ENCODE assay signal across 28 cellular contexts in genomic region chr18:24999650-25000267, GRCh38.
"Had no signal": no experiment of that assay in that cellular context is flagged by ENCODE, and none has a peak within 500 bp of the region (broad histone marks: within the 10 kb centered on the region; RNA-seq: fewer than 3 reads in every experiment).

No MANE protein-coding gene starts in this region.

- H3K4me3 Mint-ChIP-seq: dendritic cell treated with granulocyte-macrophage colony-stimulating factor and Interleukin-4, amounts not matched to agents 40 ng/mL and 50 ng/mL, for 4 days; effector memory CD8-positive, alpha-beta T cell had no signal

- FAIRE-seq: colon, endometrium, endothelial cell of umbilical vein, frontal cortex had no signal

- H3K4me1 ChIP-seq: colonic mucosa, esophagus muscularis mucosa, esophagus squamous epithelium, gastroesophageal sphincter, heart left ventricle, heart right ventricle had no signal

- H3K27me3 Mint-ChIP-seq: dendritic cell treated with granulocyte-macrophage colony-stimulating factor and Interleukin-4, amounts not matched to agents 40 ng/mL and 50 ng/mL, for 4 days; effector memory CD8-positive, alpha-beta T cell had no signal

- DNase-seq: colonic mucosa; cortex of kidney; dermis blood vessel endothelial cell; dorsolateral prefrontal cortex; effector CD4-positive, alpha-beta T cell; effector CD8-positive, alpha-beta T cell; effector memory CD4-positive, alpha-beta T cell; effector memory CD8-positive, alpha-beta T cell; erythroblast; esophagus squamous epithelium; foreskin fibroblast; foreskin keratinocyte; foreskin melanocyte; gastrocnemius medialis; glutamatergic neuron; head of caudate nucleus; heart left ventricle; heart right ventricle had no signal

- H3K27ac ChIP-seq: colonic mucosa, coronary artery, dorsolateral prefrontal cortex, epithelial cell of prostate, esophagus muscularis mucosa, esophagus squamous epithelium, foreskin keratinocyte, gastrocnemius medialis, gastroesophageal sphincter, heart left ventricle, heart right ventricle had no signal

- H3K9me3 ChIP-seq: colonic mucosa, gastrocnemius medialis had no signal

- H3K4me3 ChIP-seq: colonic mucosa, coronary artery, dorsolateral prefrontal cortex, esophagus muscularis mucosa, esophagus squamous epithelium, gastroesophageal sphincter, heart left ventricle, heart right ventricle had no signal

- H3K27me3 ChIP-seq: colonic mucosa, dorsolateral prefrontal cortex, esophagus muscularis mucosa, esophagus squamous epithelium, foreskin keratinocyte, gastrocnemius medialis, heart left ventricle, heart right ventricle had no signal

- H3K27ac Mint-ChIP-seq: dendritic cell treated with granulocyte-macrophage colony-stimulating factor and Interleukin-4, amounts not matched to agents 40 ng/mL and 50 ng/mL, for 4 days; effector memory CD8-positive, alpha-beta T cell had no signal

- H3K36me3 ChIP-seq: colonic mucosa, esophagus muscularis mucosa, esophagus squamous epithelium, gastrocnemius medialis, gastroesophageal sphincter, heart left ventricle, heart right ventricle had no signal

- ATAC-seq: effector memory CD8-positive, alpha-beta T cell; esophagus mucosa; foreskin keratinocyte; gastrocnemius medialis; gastroesophageal sphincter; heart left ventricle; heart right ventricle had no signal
